Comparison of ENCODE assay signal across 8 cellular contexts in genomic region chr9:35603986-35604577, GRCh38. TPM values are rescaled to one million over a fixed set of nuclear protein-coding genes. Genes with fewer than 3 reads are reported as not detected.
DNase-seq lines count a peak whose midpoint lies in the region; ATAC-seq and TF ChIP-seq lines count a peak whose summit lies in the region.

No MANE protein-coding gene starts in this region.

- peak overlapping the region; percentile 85 for H3K4me3 ChIP-seq in epithelial cell of proximal tubule (ENCODE audit: low read depth, low read length)

- no peaks in the 10 kb centered on the region for H3K9me3 Mint-ChIP-seq in IgD-negative memory B cell

- peak; percentile 88 for TF ChIP-seq CTCF in epithelial cell of proximal tubule (conservative IDR thresholded peaks at IDR 0.05; ENCODE audit: low read depth, low read length)

- H3K27ac Mint-ChIP-seq in IgD-negative memory B cell: peak overlapping the region; percentile 94 to 99 (median 95)

- peak overlapping the region; percentile 91 to 98 (median 97) for H3K4me3 Mint-ChIP-seq in IgD-negative memory B cell

- DNase-seq in DMS153 treated with DMSO at 0.1 percent for 48 hours (lab: John Stamatoyannopoulos, UW; ENCODE audit: unreplicated experiment): peak; percentile 97
- peak; percentile 99 for DNase-seq in OCI-M1 (lab: John Stamatoyannopoulos, UW)
- DNase-seq in activated T-cell treated with anti-CD3 and anti-CD28 coated beads, Interleukin-2, amount 50 U/mL, for 1 hour: peak; percentile 97
- peak; percentile 87 for DNase-seq in epithelial cell of proximal tubule (ENCODE audit: low read depth)
- peak; percentile 100 for DNase-seq in mucosa of gallbladder (ENCODE audit: low spot score)
- peak; percentile 94 to 98 for DNase-seq in stimulated activated CD8-positive, alpha-beta memory T cell treated with anti-CD3 and anti-CD28 coated beads, Interleukin-4, amount 100 ng/mL, for 4 hours (ENCODE audit: low read depth in 2 of 2, low spot score in 1 of 2)

- peak; percentile 83 for ATAC-seq in GM21529 (IDR thresholded peaks at IDR 0.05; ENCODE audit: unreplicated experiment)

- H3K4me1 Mint-ChIP-seq in IgD-negative memory B cell: peaks cover 15 to 22% (median 20%) of the 10 kb centered on the region in 3 donors

- no peaks in the 10 kb centered on the region for H3K36me3 Mint-ChIP-seq in IgD-negative memory B cell

- H3K27me3 Mint-ChIP-seq in IgD-negative memory B cell: no peaks in the 10 kb centered on the region

RNA-seq across cellular contexts. Expression of gene TESK1, which starts 1.0 kb away (rescaled TPM):
- polyA plus RNA-seq in IgD-negative memory B cell: 10.3 TPM
- 23.5 and 24.0 TPM in 2 replicates for total RNA-seq in epithelial cell of proximal tubule
- total RNA-seq in mucosa of gallbladder: 56.9 TPM

RNA-seq across cellular contexts. Expression of gene CD72, which starts 14.1 kb away (rescaled TPM):
- 51.9 TPM for polyA plus RNA-seq in IgD-negative memory B cell
- total RNA-seq in epithelial cell of proximal tubule: 0.51 and 1.2 TPM in 2 replicates
- total RNA-seq in mucosa of gallbladder: 2.4 TPM

RNA-seq across cellular contexts. Expression of gene SIT1, which starts 46.6 kb away (rescaled TPM):
- polyA plus RNA-seq in IgD-negative memory B cell: 188 TPM
- total RNA-seq in epithelial cell of proximal tubule (not detected in 2 replicates), mucosa of gallbladder (2.7 TPM)

RNA-seq across cellular contexts. Expression of gene RMRP, which starts 53.7 kb away (rescaled TPM):
- polyA plus RNA-seq in IgD-negative memory B cell: 30.5 TPM
- total RNA-seq in epithelial cell of proximal tubule: 3,154 and 10,636 TPM in 2 replicates
- total RNA-seq in mucosa of gallbladder: 17,824 TPM

RNA-seq across cellular contexts. Expression of gene CCDC107, which starts 54.0 kb away (rescaled TPM):
- polyA plus RNA-seq in IgD-negative memory B cell: 77.4 TPM
- total RNA-seq in epithelial cell of proximal tubule: 19.0 and 35.4 TPM in 2 replicates
- total RNA-seq in mucosa of gallbladder: 59.2 TPM

Comparison
In these comparisons a context has a peak if more than half of its experiments do, and no peak if none do; other contexts are left out.
1. Peak in every context shown above with its lines: DNase-seq, ATAC-seq and H3K4me3 ChIP-seq.